30 cellular contexts compared by ENCODE assay signal in the genomic region with DNA sequence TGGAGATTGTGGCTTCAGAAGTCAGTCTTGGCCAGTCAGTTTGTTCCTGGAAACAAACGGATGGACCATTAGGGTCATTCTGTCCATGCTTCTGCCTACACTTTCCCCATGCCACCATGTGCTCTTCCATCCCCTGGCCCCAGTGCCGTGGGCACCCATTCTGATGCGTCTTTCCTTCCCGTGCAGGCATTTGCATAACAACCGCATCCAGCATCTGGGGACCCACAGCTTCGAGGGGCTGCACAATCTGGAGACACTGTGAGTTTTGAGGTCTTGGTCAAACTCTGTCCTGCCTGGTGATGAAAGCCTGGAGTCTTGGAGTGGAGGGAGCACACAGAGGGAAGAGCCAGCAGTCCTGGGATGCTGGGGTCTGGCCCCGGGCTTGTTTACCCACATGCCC.
DNase-seq lines count a peak whose midpoint lies in the region; ATAC-seq, FAIRE-seq and TF ChIP-seq lines count a peak whose summit lies in the region.
"Had no signal": no experiment of that assay in that cellular context is flagged by ENCODE, and none has a peak within 500 bp of the region (broad histone marks: within the 10 kb centered on the region; RNA-seq: fewer than 3 reads in every experiment).

No MANE protein-coding gene starts in this region.

- H3K4me3 Mint-ChIP-seq in HFFc6 = 0 out of 2 replicates have a peak overlapping the region, but pooled peaks have one; percentile 25
- no peak overlapping the region for H3K4me3 Mint-ChIP-seq in stimulated activated naive CD8-positive, alpha-beta T cell treated with anti-CD3 and anti-CD28 coated beads, Interleukin-15, amount 100 ng/mL, for 72 hours
- H3K4me3 Mint-ChIP-seq: activated CD4-positive, alpha-beta T cell treated with anti-CD3 and anti-CD28 coated beads, Interleukin-2, amount 10 ng/mL, durations not matched to agents 24 days and 14 days; activated T-cell treated with anti-CD3 and anti-CD28 coated beads, Interleukin-2, amount 50 U/mL, for 4 hours; IgD-negative memory B cell; nephron progenitor cell; stimulated activated naive B cell treated with anti-CD40 and anti-IgM and Interleukin-4, amounts not matched to agents 10 μg/mL and 1 μg/mL and 100 μg/mL, for 72 hours; T-helper 2 cell treated with Interferon-gamma antibody and Interleukin-4, amounts not matched to agents 5 μg/mL and 100 μg/mL, for 36 hours had no signal

- H3K4me1 Mint-ChIP-seq in HFFc6 (ENCODE audit: low read depth) = peaks cover 68% of the 10 kb centered on the region
- H3K4me1 Mint-ChIP-seq in stimulated activated naive CD8-positive, alpha-beta T cell treated with anti-CD3 and anti-CD28 coated beads, Interleukin-15, amount 100 ng/mL, for 72 hours = peaks cover 14% of the 10 kb centered on the region
- H3K4me1 Mint-ChIP-seq: stimulated activated naive B cell treated with anti-CD40 and anti-IgM and Interleukin-4, amounts not matched to agents 10 μg/mL and 1 μg/mL and 100 μg/mL, for 72 hours had no signal

- no peaks in the 10 kb centered on the region for H3K23me2 ChIP-seq in H1 (ENCODE audit: low read depth, low read length)

- no peaks in the 10 kb centered on the region for H3K9me3 Mint-ChIP-seq in HFFc6
- H3K9me3 Mint-ChIP-seq in stimulated activated naive CD8-positive, alpha-beta T cell treated with anti-CD3 and anti-CD28 coated beads, Interleukin-15, amount 100 ng/mL, for 72 hours = no peaks in the 10 kb centered on the region
- H3K9me3 Mint-ChIP-seq: activated CD4-positive, alpha-beta T cell treated with anti-CD3 and anti-CD28 coated beads, Interleukin-2, amount 10 ng/mL, durations not matched to agents 24 days and 14 days; activated T-cell treated with anti-CD3 and anti-CD28 coated beads, Interleukin-2, amount 50 U/mL, for 4 hours; IgD-negative memory B cell; nephron progenitor cell; stimulated activated naive B cell treated with anti-CD40 and anti-IgM and Interleukin-4, amounts not matched to agents 10 μg/mL and 1 μg/mL and 100 μg/mL, for 72 hours; T-helper 2 cell treated with Interferon-gamma antibody and Interleukin-4, amounts not matched to agents 5 μg/mL and 100 μg/mL, for 36 hours had no signal

- ATAC-seq in stimulated activated naive CD8-positive, alpha-beta T cell treated with anti-CD3 and anti-CD28 coated beads, Interleukin-15, amount 100 ng/mL, for 72 hours = no peak
- no peak for ATAC-seq in GM18502 (IDR thresholded peaks at IDR 0.05; ENCODE audit: poor library complexity, unreplicated experiment)
- ATAC-seq: activated T-cell treated with anti-CD3 and anti-CD28 coated beads, Interleukin-2, amount 50 U/mL, for 4 hours; mucosa of descending colon; stimulated activated naive B cell treated with anti-CD40 and anti-IgM and Interleukin-4, amounts not matched to agents 10 μg/mL and 1 μg/mL and 100 μg/mL, for 72 hours had no signal

- H3K4me1 ChIP-seq in BLaER1 treated with 17β-estradiol and CSF1 and Interleukin-3, amounts not matched to agents 10 nM and 100 nM = peaks cover 0 to 41% (median 34%) of the 10 kb centered on the region in 10 experiments; a peak in 16 of 20 replicates
- H3K4me1 ChIP-seq in H1 (replicated peaks in 1 of 4; ENCODE audit: control insufficient read depth in 3 of 4, insufficient read depth in 4 of 4, low read length in 3 of 4) (peaks cover 1 to 11% (median 5%) of the 10 kb centered on the region in 4 experiments; a peak in 4 of 7 replicates), osteoblast (ENCODE audit: insufficient read depth, low read length) (peaks cover 51% of the 10 kb centered on the region)
- H3K4me1 ChIP-seq: HAP-1 had no signal

- H3K27ac ChIP-seq in BLaER1 treated with 17β-estradiol and CSF1 and Interleukin-3, amounts not matched to agents 10 nM and 100 nM = no peak overlapping the region
- H3K27ac ChIP-seq in H1 (ENCODE audit: low read depth, low read length) (no peak overlapping the region), osteoblast (ENCODE audit: low read depth, low read length) (peak overlapping the region; percentile 61)
- H3K27ac ChIP-seq: C4-2B, suprapubic skin had no signal

- TF ChIP-seq EP300 in H1 (IDR thresholded peaks at IDR 0.05; ENCODE audit: borderline replicate concordance in 1 of 2, low read depth in 2 of 2, low read length in 2 of 2) = no peak

- H3K4me2 ChIP-seq in BLaER1 treated with 17β-estradiol and CSF1 and Interleukin-3, amounts not matched to agents 10 nM and 100 nM = peak overlapping the region in 9 of 11 experiments; percentile 44 to 82 (median 64); a peak in 15 of 22 replicates
- peak overlapping the region in 1 of 2 experiments; percentile 40; a peak in 3 of 4 replicates for H3K4me2 ChIP-seq in H1 (ENCODE audit: insufficient read depth in 1 of 2, low read depth in 2 of 2, low read length in 2 of 2)
- H3K4me2 ChIP-seq in osteoblast (ENCODE audit: insufficient read depth, low read length) = peak overlapping the region; percentile 49

- no peaks in the 10 kb centered on the region for H3K79me2 ChIP-seq in H1 (ENCODE audit: control insufficient read depth in 1 of 2, insufficient read depth in 2 of 2, low read length in 2 of 2)
- no peaks in the 10 kb centered on the region for H3K79me2 ChIP-seq in osteoblast (ENCODE audit: insufficient read depth, low read length)

- H2AK5ac ChIP-seq in H1 (ENCODE audit: low read depth, low read length) = no peak overlapping the region

- no peak overlapping the region for H4K91ac ChIP-seq in H1 (replicated peaks; ENCODE audit: insufficient read length, low read length)

- peak overlapping the region; percentile 66; the same call in 1 of the 2 replicates for H2BK5ac ChIP-seq in H1 (ENCODE audit: low read depth, low read length)

- peaks cover 0 to 3% (median 0%) of the 10 kb centered on the region in 11 experiments; a peak in 1 of 22 replicates for H3K27me3 ChIP-seq in BLaER1 treated with 17β-estradiol and CSF1 and Interleukin-3, amounts not matched to agents 10 nM and 100 nM
- H3K27me3 ChIP-seq in H1 (replicated peaks in 1 of 4; ENCODE audit: control insufficient read depth in 3 of 4, extremely low read depth in 1 of 4, insufficient read depth in 3 of 4, low read length in 3 of 4) = no peaks in the 10 kb centered on the region
- H3K27me3 ChIP-seq in osteoblast (ENCODE audit: insufficient read depth, low read length) = no peaks in the 10 kb centered on the region
- H3K27me3 ChIP-seq: breast epithelium, suprapubic skin had no signal

- no peak overlapping the region for H3K27ac Mint-ChIP-seq in HFFc6
- peak overlapping the region in 1 of 2 donors; percentile 21 for H3K27ac Mint-ChIP-seq in stimulated activated naive CD8-positive, alpha-beta T cell treated with anti-CD3 and anti-CD28 coated beads, Interleukin-15, amount 100 ng/mL, for 72 hours
- H3K27ac Mint-ChIP-seq: activated CD4-positive, alpha-beta T cell treated with anti-CD3 and anti-CD28 coated beads, Interleukin-2, amount 10 ng/mL, durations not matched to agents 24 days and 14 days; IgD-negative memory B cell; nephron progenitor cell; stimulated activated naive B cell treated with anti-CD40 and anti-IgM and Interleukin-4, amounts not matched to agents 10 μg/mL and 1 μg/mL and 100 μg/mL, for 72 hours; T-helper 2 cell treated with Interferon-gamma antibody and Interleukin-4, amounts not matched to agents 5 μg/mL and 100 μg/mL, for 36 hours had no signal

- no peaks in the 10 kb centered on the region for H3K36me3 Mint-ChIP-seq in HFFc6 (ENCODE audit: low read depth)
- H3K36me3 Mint-ChIP-seq: IgD-negative memory B cell; stimulated activated naive B cell treated with anti-CD40 and anti-IgM and Interleukin-4, amounts not matched to agents 10 μg/mL and 1 μg/mL and 100 μg/mL, for 72 hours had no signal

- no peak overlapping the region for H3K4ac ChIP-seq in H1 (replicated peaks; ENCODE audit: insufficient read length, low read depth, low read length)

- H4K20me1 ChIP-seq in BLaER1 treated with 17β-estradiol and CSF1 and Interleukin-3, amounts not matched to agents 10 nM and 100 nM = peaks cover 0 to 21% (median 5%) of the 10 kb centered on the region in 11 experiments; a peak in 8 of 22 replicates
- no peaks in the 10 kb centered on the region for H4K20me1 ChIP-seq in H1 (replicated peaks in 1 of 2; ENCODE audit: control insufficient read depth in 1 of 2, insufficient read depth in 2 of 2, low read length in 2 of 2)
- H4K20me1 ChIP-seq in osteoblast (ENCODE audit: insufficient read depth, low read length) = no peaks in the 10 kb centered on the region

- H3K14ac ChIP-seq in H1 (ENCODE audit: insufficient read length) = no peak overlapping the region

- TF ChIP-seq POLR2A in H1 (IDR thresholded peaks at IDR 0.05; ENCODE audit: control extremely low read depth in 1 of 2, low read depth in 2 of 2, low read length in 2 of 2) = no peak

- no peak overlapping the region for H3K23ac ChIP-seq in H1 (ENCODE audit: insufficient read length)

- CTCF ChIA-PET in H1 (lab: Charles Lee; ENCODE audit: partially characterized antibody) = interaction anchor here (0.7 to 4.8 kb wide), 9 partner anchors 9 to 92 kb away, joined by 3 to 27 read pairs (median 7); partner anchors contain the start of gene LGR6

- H2BK20ac ChIP-seq in H1 (ENCODE audit: low read length) = 0 out of 2 replicates have a peak overlapping the region, but pooled peaks have one; percentile 24

- no peak for TF ChIP-seq RAD21 in H1 (IDR thresholded peaks at IDR 0.05 in 1 of 2, conservative IDR thresholded peaks at IDR 0.05 in 1 of 2; ENCODE audit: low read depth in 2 of 2, low read length in 2 of 2)

- no peak overlapping the region for H2BK15ac ChIP-seq in H1 (ENCODE audit: low read length)

- WGBS in H1 (ENCODE audit: extremely low coverage in 1 of 2, insufficient coverage in 1 of 2, insufficient read length in 1 of 2, insufficient replicate concordance in 2 of 2, low coverage in 1 of 2, low lambda C conversion rate in 2 of 2, missing lambda C conversion rate in 1 of 2), 2 experiments = 49% methylated on average over 7 of the region's 7 CpGs; no CpG with 5 or more reads in 1 of the 2 experiments

- H3K79me1 ChIP-seq in H1 (ENCODE audit: low read depth, low read length) = no peaks in the 10 kb centered on the region

- H3K18ac ChIP-seq in H1 (ENCODE audit: extremely low read depth, low read length) = no peak overlapping the region

- no peak for FAIRE-seq in H1 (lab: Jason Lieb, UNC)
- FAIRE-seq: urothelium cell line had no signal

- DNase-seq in HFFc6 (no peak), H1 (ENCODE audit: low read depth in 1 of 2, low spot score in 2 of 2) (no peak), osteoblast (ENCODE audit: insufficient read length, low spot score, missing footprints) (no peak), NOMO-1 treated with DMSO at 0.1 percent for 48 hours (lab: John Stamatoyannopoulos, UW; ENCODE audit: unreplicated experiment) (no peak)
- no peak for DNase-seq in stimulated activated CD4-positive, alpha-beta T cell treated with anti-CD3 and anti-CD28 coated beads, Interleukin-12 subunit alpha, Interleukin-12 subunit beta, amount 100 ng/mL, for 4 hours
- DNase-seq in stimulated activated naive CD8-positive, alpha-beta T cell treated with anti-CD3 and anti-CD28 coated beads, Interleukin-15, amount 100 ng/mL, for 72 hours = no peak
- DNase-seq: activated CD4-positive, alpha-beta T cell treated with anti-CD3 and anti-CD28 coated beads, Interleukin-2, amount 10 ng/mL, durations not matched to agents 24 days and 14 days; activated naive CD4-positive, alpha-beta T cell treated with anti-CD3 and anti-CD28 coated beads, Interleukin-2, amount 50 U/mL, for 16 hours; activated T-cell treated with anti-CD3 and anti-CD28 coated beads, Interleukin-2, amount 50 U/mL, for 4 hours; amniotic stem cell; Calu3; effector CD4-positive, alpha-beta T cell; mucosa of descending colon; NCI-H1105 treated with DMSO at 0.1 percent for 48 hours; NCI-H2081; NCI-H345; NCI-H748 treated with DMSO at 0.1 percent for 48 hours; nephron progenitor cell; right cardiac atrium; stimulated activated CD4-positive, alpha-beta T cell treated with anti-CD3 and anti-CD28 coated beads, Interleukin-15, amount 100 ng/mL, for 24 hours; stimulated activated naive B cell treated with anti-CD40 and anti-IgM and Interleukin-4, amounts not matched to agents 10 μg/mL and 1 μg/mL and 100 μg/mL, for 72 hours had no signal

- POLR2A ChIA-PET in H1 (lab: Charles Lee; ENCODE audit: partially characterized antibody) = no interaction called here

- H2AFZ ChIP-seq in H1 (ENCODE audit: low read length) (no peak overlapping the region; the same call in 1 of the 2 replicates), osteoblast (ENCODE audit: low read length) (no peak overlapping the region)

- no peak overlapping the region for H3K56ac ChIP-seq in H1 (replicated peaks; ENCODE audit: insufficient read length, low read depth, low read length)

- peaks cover 14% of the 10 kb centered on the region for H3K27me3 Mint-ChIP-seq in HFFc6 (ENCODE audit: insufficient read depth)
- H3K27me3 Mint-ChIP-seq in stimulated activated naive CD8-positive, alpha-beta T cell treated with anti-CD3 and anti-CD28 coated beads, Interleukin-15, amount 100 ng/mL, for 72 hours = peaks cover 22% of the 10 kb centered on the region

- no peak overlapping the region for H3K9ac ChIP-seq in BLaER1 treated with 17β-estradiol and CSF1 and Interleukin-3, amounts not matched to agents 10 nM and 100 nM
- H3K9ac ChIP-seq in H1 (replicated peaks in 1 of 4; ENCODE audit: extremely low read depth in 1 of 4, low read depth in 3 of 4, low read length in 3 of 4) = no peak overlapping the region

- H2BK12ac ChIP-seq in H1 (ENCODE audit: low read depth, low read length) = peak overlapping the region; percentile 11; the same call in 1 of the 2 replicates

- H3K9me3 ChIP-seq in BLaER1 treated with 17β-estradiol and CSF1 and Interleukin-3, amounts not matched to agents 10 nM and 100 nM (replicated peaks in 1 of 11) = no peaks in the 10 kb centered on the region
- no peaks in the 10 kb centered on the region for H3K9me3 ChIP-seq in H1 (ENCODE audit: insufficient read depth in 2 of 2, low read depth in 1 of 2, low read length in 1 of 2)
- H3K9me3 ChIP-seq in osteoblast (ENCODE audit: low read depth, low read length) = no peaks in the 10 kb centered on the region
- H3K9me3 ChIP-seq: breast epithelium, HAP-1, mucosa of descending colon, suprapubic skin had no signal

- no peak overlapping the region for H2BK120ac ChIP-seq in H1 (replicated peaks; ENCODE audit: low read depth, low read length)

- H4K8ac ChIP-seq in H1 (ENCODE audit: extremely low read depth, insufficient read depth, low read length) = no peak overlapping the region

- H3K36me3 ChIP-seq in BLaER1 treated with 17β-estradiol and CSF1 and Interleukin-3, amounts not matched to agents 10 nM and 100 nM = peaks cover 0 to 38% (median 6%) of the 10 kb centered on the region in 11 experiments; a peak in 12 of 22 replicates
- H3K36me3 ChIP-seq in H1 (ENCODE audit: control insufficient read depth in 2 of 4, insufficient read depth in 4 of 4, low read length in 3 of 4) (no peaks in the 10 kb centered on the region), osteoblast (ENCODE audit: insufficient read depth, low read length) (no peaks in the 10 kb centered on the region)
- H3K36me3 ChIP-seq: breast epithelium, HAP-1, suprapubic skin had no signal

- H4K5ac ChIP-seq in H1 (ENCODE audit: insufficient read length, low read depth, low read length) = no peak overlapping the region

- no peak overlapping the region for H3K4me3 ChIP-seq in BLaER1 treated with 17β-estradiol and CSF1 and Interleukin-3, amounts not matched to agents 10 nM and 100 nM
- no peak overlapping the region for H3K4me3 ChIP-seq in H1 (ENCODE audit: extremely low read depth in 1 of 4, insufficient read depth in 2 of 4, low read depth in 3 of 4, low read length in 4 of 4)
- H3K4me3 ChIP-seq in osteoblast (ENCODE audit: insufficient read depth, low read length) = no peak overlapping the region
- H3K4me3 ChIP-seq: breast epithelium, HAP-1, mucosa of descending colon, suprapubic skin had no signal

- TF ChIP-seq CTCF in HFFc6 (IDR thresholded peaks at IDR 0.05) (no peak), H1 (IDR thresholded peaks at IDR 0.05; ENCODE audit: control extremely low read depth in 1 of 3, insufficient read depth in 1 of 3, low read depth in 1 of 3, low read length in 3 of 3) (no peak), osteoblast (IDR thresholded peaks at IDR 0.05; ENCODE audit: extremely low read depth, low read depth, low read length) (no peak)
